Comparison of ENCODE assay signal across 1 cellular context in the genomic region with DNA sequence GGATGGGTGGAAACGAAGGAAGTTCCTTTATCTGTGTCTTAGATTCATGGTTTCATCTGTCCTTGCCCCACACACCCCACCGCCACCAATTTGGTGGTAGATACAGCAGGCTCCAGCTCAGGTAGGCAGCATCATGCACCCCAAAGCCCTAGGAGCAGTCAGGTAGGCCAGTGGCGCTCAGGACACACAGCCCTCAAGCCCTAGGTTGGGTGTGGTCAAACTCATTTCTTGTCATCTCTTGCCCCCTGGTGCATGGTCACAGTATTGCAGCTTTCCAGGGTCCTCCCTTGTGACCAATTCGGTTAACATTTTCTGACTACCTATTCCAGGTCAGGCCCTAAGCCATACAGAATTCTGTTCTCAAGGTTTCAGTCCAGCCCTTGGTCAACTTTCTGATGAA.
TF ChIP-seq lines count a peak whose summit lies in the region.

No MANE protein-coding gene starts in this region.

TF ChIP-seq in endothelial cell of umbilical vein, 7 proteins besides CTCF, POLR2A, EP300 and RAD21:
- TF ChIP-seq, protein P1, sequence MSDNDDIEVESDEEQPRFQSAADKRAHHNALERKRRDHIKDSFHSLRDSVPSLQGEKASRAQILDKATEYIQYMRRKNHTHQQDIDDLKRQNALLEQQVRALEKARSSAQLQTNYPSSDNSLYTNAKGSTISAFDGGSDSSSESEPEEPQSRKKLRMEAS (IDR thresholded peaks at IDR 0.05; ENCODE audit: insufficient read depth, insufficient read length), result no peak
- TF ChIP-seq GATA2 (IDR thresholded peaks at IDR 0.05; ENCODE audit: insufficient read depth, insufficient read length, low read depth, low read length) (no peak), FOS (IDR thresholded peaks at IDR 0.05; ENCODE audit: borderline replicate concordance, insufficient read depth, low read length) (no peak), POLR2AphosphoS5 (IDR thresholded peaks at IDR 0.05; ENCODE audit: insufficient read depth, low read depth, low read length) (no peak), EZH2 (IDR thresholded peaks at IDR 0.05; ENCODE audit: borderline replicate concordance, low read depth, low read length, severe bottlenecking) (no peak), MYC (IDR thresholded peaks at IDR 0.05; ENCODE audit: low read depth, low read length) (no peak), JUN (IDR thresholded peaks at IDR 0.05; ENCODE audit: borderline replicate concordance, insufficient read depth, insufficient read length, low read depth) (no peak)
